ENCODE assay signal across 8 cellular contexts in the genomic region with DNA sequence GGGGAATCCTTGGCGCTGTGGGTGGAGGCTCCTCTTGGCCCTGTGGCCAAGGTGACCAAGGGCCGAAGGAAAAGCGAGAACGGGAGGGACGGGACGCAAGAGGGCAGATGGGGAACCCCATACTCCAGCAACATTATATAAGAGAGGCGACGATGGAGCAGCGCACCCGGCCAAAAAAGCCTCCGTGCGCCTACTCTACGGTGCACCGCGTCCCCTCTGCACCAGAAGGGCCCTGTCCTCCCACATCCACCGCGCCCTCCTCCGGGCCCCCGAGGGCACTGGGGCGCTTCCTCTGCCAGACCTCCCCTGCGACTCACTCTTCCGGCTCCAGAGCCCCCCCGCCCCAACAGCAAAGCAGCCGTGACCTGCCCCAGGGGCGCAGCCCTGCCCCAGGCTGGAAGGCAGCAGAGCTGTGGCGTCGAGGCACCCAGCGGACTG. TPM values are rescaled to one million over a fixed set of nuclear protein-coding genes. Genes with fewer than 3 reads are reported as not detected.
A peak's percentile ranks its signal among the peaks of the same experiment; 100 is the strongest.
DNase-seq lines count a peak whose midpoint lies in the region; ATAC-seq and FAIRE-seq lines count a peak whose summit lies in the region.

No MANE protein-coding gene starts in this region.

- peak overlapping the region; percentile 68 for H3K27ac ChIP-seq in BLaER1

- H3K9ac ChIP-seq in BLaER1 = peak overlapping the region; percentile 75

- intact Hi-C loops in sciatic nerve (cut with DNase I) = no loop called here

- H3K4me2 ChIP-seq in BLaER1 = peak overlapping the region; percentile 83

- H3K4me1 ChIP-seq in BLaER1 = peaks cover 17% of the 10 kb centered on the region

- H3K36me3 ChIP-seq in BLaER1 = peaks cover 8% of the 10 kb centered on the region; the same call in 1 of the 2 replicates

- DNase-seq in activated T-cell treated with anti-CD3 and anti-CD28 coated beads for 4 hours = peak; percentile 23
- peak; percentile 10 to 23 for DNase-seq in frontal cortex (ENCODE audit: low spot score in 2 of 2)
- DNase-seq in sciatic nerve (ENCODE audit: low spot score) = peak; percentile 60
- no peak for DNase-seq in T1000 (lab: John Stamatoyannopoulos, UW)
- DNase-seq in NCI-H2196 (lab: John Stamatoyannopoulos, UW; ENCODE audit: unreplicated experiment) = no peak

- no peaks in the 10 kb centered on the region for H3K27me3 ChIP-seq in BLaER1

- H4K20me1 ChIP-seq in BLaER1 = peaks cover 9% of the 10 kb centered on the region

- no peaks in the 10 kb centered on the region for H3K9me3 ChIP-seq in BLaER1

- peak overlapping the region; percentile 75 for H3K4me3 ChIP-seq in BLaER1

- ATAC-seq in GM19395 (IDR thresholded peaks at IDR 0.05; ENCODE audit: unreplicated experiment) (peak; percentile 51), HG03520 (IDR thresholded peaks at IDR 0.05; ENCODE audit: unreplicated experiment) (peak; percentile 36), sciatic nerve (peak; percentile 65)

- FAIRE-seq in frontal cortex (lab: Jason Lieb, UNC) = no peak

RNA-seq across cellular contexts. Expression of a gene that starts 0.4 kb away (rescaled TPM):
- total RNA-seq in frontal cortex (1.2 TPM), sciatic nerve (4.5 TPM)

Comparison
In these comparisons a context has a peak if more than half of its experiments do, and no peak if none do; other contexts are left out.
1. DNase-seq: peak in activated T-cell treated with anti-CD3 and anti-CD28 coated beads for 4 hours (single experiment), frontal cortex (2 of 2) and sciatic nerve (single experiment); none in T1000 (single experiment) and NCI-H2196 (single experiment).
2. Peak in every context shown above with its lines, with median percentiles within 50 percentile points of each other: ATAC-seq.